2 cellular contexts compared by ENCODE assay signal in the genomic region with DNA sequence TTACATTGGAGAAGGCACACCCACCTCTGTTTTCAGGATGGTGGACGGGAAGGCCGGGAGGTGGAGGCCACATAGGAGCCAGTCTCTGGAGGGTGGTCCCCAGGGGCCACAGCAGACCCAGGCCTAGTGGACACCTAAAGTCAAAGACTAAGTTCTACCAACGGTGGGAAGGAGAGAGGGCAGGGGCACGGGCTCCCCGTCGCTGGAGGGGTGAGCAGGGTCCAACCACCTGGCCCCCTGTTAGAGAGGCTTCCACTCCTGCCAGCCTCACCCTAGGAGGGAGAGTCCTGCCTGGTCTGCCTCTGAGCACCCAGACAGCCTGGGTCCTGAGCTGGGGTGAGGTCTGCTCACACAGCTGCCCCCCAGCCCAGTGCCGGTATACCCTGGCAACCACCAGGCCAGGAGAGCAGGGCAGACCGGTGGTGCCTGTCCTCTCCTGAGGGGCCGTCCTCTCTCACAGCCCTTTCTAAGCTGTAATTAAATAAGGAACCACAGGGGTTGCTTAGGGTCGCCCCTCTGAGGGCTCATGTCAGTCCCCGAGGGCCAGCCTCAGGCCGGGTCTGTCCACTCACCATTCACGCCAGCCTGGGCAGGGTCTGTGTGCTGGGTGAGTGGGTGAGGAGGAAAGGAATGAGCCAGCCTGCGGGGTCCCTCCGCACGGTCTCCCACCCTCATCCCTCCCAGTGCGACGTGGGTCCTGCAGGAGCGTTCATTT.
TF ChIP-seq lines count a peak whose summit lies in the region.

No MANE protein-coding gene starts in this region.

TF ChIP-seq in HCT116, 20 proteins besides CTCF, POLR2A, EP300 and RAD21:
- TF ChIP-seq ZBTB33 (IDR thresholded peaks at IDR 0.05; ENCODE audit: extremely low read depth, insufficient replicate concordance, low read length) (no peak), ELF1 (IDR thresholded peaks at IDR 0.05; ENCODE audit: borderline replicate concordance, low read depth) (no peak), POLR2AphosphoS5 (IDR thresholded peaks at IDR 0.05; ENCODE audit: low read depth, low read length) (no peak), EZH2phosphoT487 (IDR thresholded peaks at IDR 0.05; ENCODE audit: borderline replicate concordance) (no peak), SRF (IDR thresholded peaks at IDR 0.05; ENCODE audit: low read depth) (no peak), FOSL1 (IDR thresholded peaks at IDR 0.05; ENCODE audit: low read depth) (no peak), REST (IDR thresholded peaks at IDR 0.05; ENCODE audit: low read depth) (no peak), JUND (IDR thresholded peaks at IDR 0.05) (no peak), EGR1 (IDR thresholded peaks at IDR 0.05; ENCODE audit: low read depth) (no peak), ZNF274 (IDR thresholded peaks at IDR 0.05; ENCODE audit: low read depth, low read length) (no peak), SP1 (IDR thresholded peaks at IDR 0.05; ENCODE audit: low read depth) (no peak), MAX (IDR thresholded peaks at IDR 0.05) (no peak), YY1 (IDR thresholded peaks at IDR 0.05; ENCODE audit: extremely low read depth, insufficient replicate concordance, low read depth, low read length) (no peak), ATF3 (IDR thresholded peaks at IDR 0.05) (no peak), TCF7L2 (IDR thresholded peaks at IDR 0.05; ENCODE audit: borderline replicate concordance, extremely low read depth, insufficient read depth, insufficient read length) (no peak), ZFX (IDR thresholded peaks at IDR 0.05) (no peak), CEBPB (IDR thresholded peaks at IDR 0.05; ENCODE audit: low read depth) (no peak), CBX3 (IDR thresholded peaks at IDR 0.05; ENCODE audit: low read depth) (no peak), SIN3A (IDR thresholded peaks at IDR 0.05; ENCODE audit: low read depth) (no peak)
TF ChIP-seq in HCT116: peak in this region for 0.

TF ChIP-seq in K562, 482 proteins besides CTCF, POLR2A, EP300 and RAD21:
- TF ChIP-seq GABPA (tag; conservative IDR thresholded peaks at IDR 0.05; ENCODE audit: low read depth), result no peak
- TF ChIP-seq, protein P1, sequence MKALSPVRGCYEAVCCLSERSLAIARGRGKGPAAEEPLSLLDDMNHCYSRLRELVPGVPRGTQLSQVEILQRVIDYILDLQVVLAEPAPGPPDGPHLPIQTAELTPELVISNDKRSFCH (CRISPR knock-in tag; IDR thresholded peaks at IDR 0.05), result no peak
- TF ChIP-seq, protein P1 (tag; IDR thresholded peaks at IDR 0.05), result no peak
- TF ChIP-seq SAFB (IDR thresholded peaks at IDR 0.05; ENCODE audit: borderline replicate concordance, low read depth, low read length), result no peak
- TF ChIP-seq, protein P2, sequence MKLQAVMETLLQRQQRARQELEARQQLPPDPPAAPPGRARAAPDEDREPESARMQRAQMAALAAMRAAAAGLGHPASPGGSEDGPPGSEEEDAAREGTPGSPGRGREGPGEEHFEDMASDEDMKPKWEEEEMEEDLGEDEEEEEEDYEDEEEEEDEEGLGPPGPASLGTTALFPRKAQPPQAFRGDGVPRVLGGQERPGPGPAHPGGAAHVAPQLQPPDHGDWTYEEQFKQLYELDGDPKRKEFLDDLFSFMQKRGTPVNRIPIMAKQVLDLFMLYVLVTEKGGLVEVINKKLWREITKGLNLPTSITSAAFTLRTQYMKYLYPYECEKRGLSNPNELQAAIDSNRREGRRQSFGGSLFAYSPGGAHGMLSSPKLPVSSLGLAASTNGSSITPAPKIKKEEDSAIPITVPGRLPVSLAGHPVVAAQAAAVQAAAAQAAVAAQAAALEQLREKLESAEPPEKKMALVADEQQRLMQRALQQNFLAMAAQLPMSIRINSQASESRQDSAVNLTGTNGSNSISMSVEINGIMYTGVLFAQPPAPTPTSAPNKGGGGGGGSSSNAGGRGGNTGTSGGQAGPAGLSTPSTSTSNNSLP (IDR thresholded peaks at IDR 0.05; ENCODE audit: borderline replicate concordance, low read depth, low read length), result no peak
- TF ChIP-seq, protein P3, sequence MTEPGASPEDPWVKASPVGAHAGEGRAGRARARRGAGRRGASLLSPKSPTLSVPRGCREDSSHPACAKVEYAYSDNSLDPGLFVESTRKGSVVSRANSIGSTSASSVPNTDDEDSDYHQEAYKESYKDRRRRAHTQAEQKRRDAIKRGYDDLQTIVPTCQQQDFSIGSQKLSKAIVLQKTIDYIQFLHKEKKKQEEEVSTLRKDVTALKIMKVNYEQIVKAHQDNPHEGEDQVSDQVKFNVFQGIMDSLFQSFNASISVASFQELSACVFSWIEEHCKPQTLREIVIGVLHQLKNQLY (CRISPR knock-in tag; conservative IDR thresholded peaks at IDR 0.05), result no peak
- 0 out of 2 replicates have a peak, but pooled peaks have one; percentile 8 for TF ChIP-seq POLR2G (IDR thresholded peaks at IDR 0.05; ENCODE audit: low read depth, low read length)
- TF ChIP-seq POLR2B (IDR thresholded peaks at IDR 0.05; ENCODE audit: low read depth, partially characterized antibody), result no peak
- no peak for TF ChIP-seq PPARD (CRISPR knock-in tag; IDR thresholded peaks at IDR 0.05)
